Comparison of ENCODE assay signal across 14 cellular contexts in genomic region chr20:49986049-49986448, GRCh38. TPM values are rescaled to one million over a fixed set of nuclear protein-coding genes. Genes with fewer than 3 reads are reported as not detected.
A peak's percentile ranks its signal among the peaks of the same experiment; 100 is the strongest.
DNase-seq lines count a peak whose midpoint lies in the region; ATAC-seq and TF ChIP-seq lines count a peak whose summit lies in the region.
"Had no signal": no experiment of that assay in that cellular context is flagged by ENCODE, and none has a peak within 500 bp of the region (broad histone marks: within the 10 kb centered on the region; RNA-seq: fewer than 3 reads in every experiment).

No MANE protein-coding gene starts in this region.

- peak overlapping the region; percentile 50; the same call in 1 of the 2 replicates for H4K91ac ChIP-seq in IMR-90 (ENCODE audit: insufficient read depth, low read depth, low read length)

- H3K4me3 Mint-ChIP-seq in endothelial cell (ENCODE audit: unreplicated experiment) (peak overlapping the region; percentile 98), neural progenitor cell (peak overlapping the region; percentile 17)
- H3K4me3 Mint-ChIP-seq: activated CD4-positive, alpha-beta T cell treated with anti-CD3 and anti-CD28 coated beads for 36 hours had no signal

- H4K20me1 ChIP-seq in IMR-90 (ENCODE audit: insufficient read depth, low read length) = peaks cover 7% of the 10 kb centered on the region
- H4K20me1 ChIP-seq in neural progenitor cell (ENCODE audit: low read depth) = peaks cover 13% of the 10 kb centered on the region

- H3K18ac ChIP-seq in IMR-90 (ENCODE audit: low read depth, low read length) = no peak overlapping the region

- WGBS in IMR-90 (ENCODE audit: extremely low coverage in 2 of 2, insufficient read length in 1 of 2), 2 experiments = no CpG with 5 or more reads among the region's 4 CpGs

- no peak overlapping the region for H4K5ac ChIP-seq in IMR-90 (ENCODE audit: low read depth, low read length)

- BruUV-seq in IMR-90 (replicated peaks; lab: Mats Ljungman, UMichigan) = no TSS peak

- H3K4me2 ChIP-seq in IMR-90 (ENCODE audit: low read depth, low read length) = peak overlapping the region; percentile 98
- peak overlapping the region; percentile 61 for H3K4me2 ChIP-seq in neural progenitor cell

- CTCF ChIA-PET in AG04449 (lab: Yijun Ruan, JAX) = interaction anchor here (0.6 to 17.8 kb wide), 6 partner anchors 8 to 99 kb away, joined by 3 to 984 read pairs (median 4); no protein-coding TSS in a partner anchor
- CTCF ChIA-PET in IMR-90 (lab: Yijun Ruan, JAX) = interaction anchor here (1.0 kb wide), 1 partner anchor 85 kb away, joined by 5 read pairs; no protein-coding TSS in a partner anchor

- peak overlapping the region; percentile 46 for H2AK9ac ChIP-seq in IMR-90 (replicated peaks; ENCODE audit: low read depth, low read length, poor library complexity)

- no peak for TF ChIP-seq CTCF in AG04449 (IDR thresholded peaks at IDR 0.05; ENCODE audit: insufficient read depth, low read length, missing control alignments)
- TF ChIP-seq CTCF in IMR-90 (conservative IDR thresholded peaks at IDR 0.05; ENCODE audit: low read depth, low read length) = no peak
- no peak for TF ChIP-seq CTCF in endothelial cell (IDR thresholded peaks at IDR 0.05; ENCODE audit: unreplicated experiment)
- TF ChIP-seq CTCF in neural progenitor cell (IDR thresholded peaks at IDR 0.05) = no peak
- TF ChIP-seq CTCF in ascending aorta (IDR thresholded peaks at IDR 0.05) = no peak

- H3K56ac ChIP-seq in IMR-90 (ENCODE audit: extremely low read depth, insufficient read depth, low read length) = no peak overlapping the region

- no peak for TF ChIP-seq RAD21 in IMR-90 (IDR thresholded peaks at IDR 0.05; ENCODE audit: low read length)

- H2BK120ac ChIP-seq in IMR-90 (ENCODE audit: low read depth, low read length) = peak overlapping the region; percentile 11; the same call in 1 of the 2 replicates

- peak overlapping the region; percentile 52; the same call in 1 of the 2 replicates for H2AK5ac ChIP-seq in IMR-90 (ENCODE audit: low read depth, low read length)

- in situ Hi-C loops in IMR-90 (cut with MboI; ENCODE audit: low sequenced_read_pairs) = no loop called here

- peak overlapping the region; percentile 75 for H3K14ac ChIP-seq in IMR-90 (replicated peaks; ENCODE audit: low read depth, low read length)

- H2BK5ac ChIP-seq in IMR-90 (ENCODE audit: low read depth, low read length, poor library complexity, severe bottlenecking) = peak overlapping the region; percentile 19

- H3K4me1 Mint-ChIP-seq in endothelial cell (ENCODE audit: unreplicated experiment) (peaks cover 85% of the 10 kb centered on the region), neural progenitor cell (peaks cover 79% of the 10 kb centered on the region)

- H3K4me3 ChIP-seq in AG04449 (ENCODE audit: low read depth, low read length) (peak overlapping the region; percentile 86), IMR-90 (ENCODE audit: insufficient read depth, low read depth, low read length) (no peak overlapping the region), neural progenitor cell (no peak overlapping the region), ascending aorta (peak overlapping the region in 1 of 2 donors; percentile 80)
- H3K4me3 ChIP-seq: transverse colon had no signal

- H3K27ac ChIP-seq in IMR-90 (ENCODE audit: insufficient read depth, low read length) (peak overlapping the region; percentile 9; the same call in 1 of the 2 replicates), neural progenitor cell (no peak overlapping the region), ascending aorta (no peak overlapping the region)

- no peaks in the 10 kb centered on the region for H3K9me3 ChIP-seq in IMR-90 (ENCODE audit: control insufficient read depth, insufficient read depth, low read length)
- H3K9me3 ChIP-seq in neural progenitor cell (ENCODE audit: low read depth) = no peaks in the 10 kb centered on the region
- no peaks in the 10 kb centered on the region for H3K9me3 ChIP-seq in ascending aorta
- H3K9me3 ChIP-seq: transverse colon had no signal

- H3K27ac Mint-ChIP-seq in endothelial cell (ENCODE audit: unreplicated experiment) = no peak overlapping the region
- H3K27ac Mint-ChIP-seq in neural progenitor cell = no peak overlapping the region
- H3K27ac Mint-ChIP-seq: activated CD4-positive, alpha-beta T cell treated with anti-CD3 and anti-CD28 coated beads for 36 hours had no signal

- H3K79me2 ChIP-seq in neural progenitor cell (ENCODE audit: low read depth) = peaks cover 16% of the 10 kb centered on the region

- H3K9ac ChIP-seq in IMR-90 (ENCODE audit: low read depth, low read length) (0 out of 2 replicates have a peak overlapping the region, but pooled peaks have one; percentile 23), neural progenitor cell (no peak overlapping the region)

- no peaks in the 10 kb centered on the region for H3K27me3 ChIP-seq in IMR-90 (ENCODE audit: control insufficient read depth, insufficient read depth, low read length)
- H3K27me3 ChIP-seq in neural progenitor cell = peaks cover 13% of the 10 kb centered on the region
- H3K27me3 ChIP-seq in ascending aorta = no peaks in the 10 kb centered on the region

- H3K9me1 ChIP-seq in IMR-90 (ENCODE audit: insufficient read depth, low read length) = peaks cover 30% of the 10 kb centered on the region

- no peaks in the 10 kb centered on the region for H3K9me3 Mint-ChIP-seq in endothelial cell (ENCODE audit: unreplicated experiment)
- no peaks in the 10 kb centered on the region for H3K9me3 Mint-ChIP-seq in neural progenitor cell

- POLR2A ChIA-PET in AG04449 (lab: Yijun Ruan, JAX) = interaction anchor here (0.6 kb wide), 1 partner anchor 66 kb away, joined by 3 read pairs; no protein-coding TSS in a partner anchor
- POLR2A ChIA-PET in IMR-90 (lab: Charles Lee; ENCODE audit: unreplicated experiment) = interaction anchor here (0.8 kb wide), 1 partner anchor 22 kb away, joined by 3 read pairs; no protein-coding TSS in a partner anchor

- ATAC-seq in IMR-90 (ENCODE audit: low read depth) (no peak), GM18870 (IDR thresholded peaks at IDR 0.05; ENCODE audit: unreplicated experiment) (no peak), HG02870 (IDR thresholded peaks at IDR 0.05; ENCODE audit: unreplicated experiment) (no peak)
- ATAC-seq: activated CD4-positive, alpha-beta T cell treated with anti-CD3 and anti-CD28 coated beads for 36 hours; left colon had no signal

- peaks cover 48% of the 10 kb centered on the region for H3K4me1 ChIP-seq in IMR-90 (ENCODE audit: control insufficient read depth, insufficient read depth, low read length)
- H3K4me1 ChIP-seq in neural progenitor cell = peaks cover 69% of the 10 kb centered on the region
- peaks cover 25 to 52% of the 10 kb centered on the region in 2 donors for H3K4me1 ChIP-seq in ascending aorta

- H3F3A ChIP-seq in neural progenitor cell (ENCODE audit: low read depth) = peaks cover 61% of the 10 kb centered on the region

- DNase-seq in AG04449 (ENCODE audit: low read depth, low spot score) (no peak), IMR-90 (no peak), endothelial cell (ENCODE audit: low spot score) (no peak), neural progenitor cell (ENCODE audit: low spot score) (no peak), T-helper 2 cell (no peak), ascending aorta (ENCODE audit: low spot score in 2 of 2) (no peak)
- DNase-seq: activated CD4-positive, alpha-beta T cell treated with anti-CD3 and anti-CD28 coated beads for 36 hours; activated T-cell treated with anti-CD3 and anti-CD28 coated beads, Interleukin-2, amount 50 U/mL, for 1 hour; C1 segment of cervical spinal cord; left colon; NCI-H2171 treated with DMSO at 0.1 percent for 48 hours; transverse colon had no signal

- H3K23ac ChIP-seq in IMR-90 (ENCODE audit: low read depth, low read length) = peak overlapping the region; percentile 84

- H3K36me3 ChIP-seq in IMR-90 (ENCODE audit: control insufficient read depth, insufficient read depth, low read length) (peaks cover 15% of the 10 kb centered on the region), neural progenitor cell (no peaks in the 10 kb centered on the region), ascending aorta (peaks cover 0 to 3% of the 10 kb centered on the region in 2 donors)
- H3K36me3 ChIP-seq: transverse colon had no signal

- H2AFZ ChIP-seq in IMR-90 (replicated peaks; ENCODE audit: low read length, poor library complexity) (peak overlapping the region; percentile 53), neural progenitor cell (replicated peaks) (no peak overlapping the region)

- TF ChIP-seq POLR2A in IMR-90 (IDR thresholded peaks at IDR 0.05; ENCODE audit: low read depth, low read length) = peak; percentile 46

- H4K8ac ChIP-seq in IMR-90 (ENCODE audit: low read depth in 2 of 2, low read length in 2 of 2) = peak overlapping the region in 1 of 2 experiments; percentile 50; a peak in 1 of 4 replicates

- H3K36me3 Mint-ChIP-seq in endothelial cell (ENCODE audit: low read depth, unreplicated experiment) (peaks cover 27% of the 10 kb centered on the region), neural progenitor cell (no peaks in the 10 kb centered on the region)

- intact Hi-C loops in IMR-90 (cut with micrococcal nuclease) = no loop called here
- intact Hi-C loops in ascending aorta (cut with DNase I) = no loop called here

- H2BK20ac ChIP-seq in IMR-90 (ENCODE audit: low read depth, low read length) = peak overlapping the region; percentile 21; the same call in 1 of the 2 replicates

- H3K27me3 Mint-ChIP-seq in endothelial cell (ENCODE audit: unreplicated experiment) (peaks cover 7% of the 10 kb centered on the region), neural progenitor cell (ENCODE audit: insufficient read depth, low read depth) (peaks cover 8% of the 10 kb centered on the region)

- dilution Hi-C loops in IMR-90 (cut with HindIII; ENCODE audit: low sequenced_read_pairs, unreplicated experiment) = no loop called here

- peak overlapping the region; percentile 3; the same call in 1 of the 3 replicates for H2BK15ac ChIP-seq in IMR-90 (ENCODE audit: low read depth, low read length)

- peak overlapping the region; percentile 82 for H3K4ac ChIP-seq in IMR-90 (ENCODE audit: low read depth, low read length)

- H3K79me1 ChIP-seq in IMR-90 (ENCODE audit: low read depth in 1 of 2, low read length in 2 of 2) = peaks cover 8 to 64% of the 10 kb centered on the region in 2 experiments; a peak in 3 of 4 replicates

TF ChIP-seq in IMR-90, 13 proteins besides CTCF, POLR2A, EP300 and RAD21 (continues in another document):
- TF ChIP-seq RFX5 (IDR thresholded peaks at IDR 0.05; ENCODE audit: low read depth, low read length) = no peak

RNA-seq across cellular contexts. Expression of gene SNAI1, which starts 3.3 kb away (rescaled TPM):
- total RNA-seq in IMR-90 (2012; rRNA removed) = 0.54 and 0.83 TPM in 2 replicates
- polyA plus RNA-seq in IMR-90 (2012; rRNA removed) = 13.7 and 14.9 TPM in 2 replicates
- polyA plus RNA-seq in IMR-90 (2012; cell fraction: cytosol; rRNA removed) = 10.8 and 34.1 TPM in 2 replicates
- 54.0 and 64.7 TPM in 2 replicates for polyA plus RNA-seq in IMR-90 (2012; cell fraction: nucleus; rRNA removed; ENCODE audit: low replicate concordance)
- total RNA-seq in endothelial cell (ENCODE audit: unreplicated experiment) = 26.4 TPM
- 1.1 and 4.0 TPM in 2 replicates for total RNA-seq in neural progenitor cell (ENCODE audit: low replicate concordance)
- total RNA-seq in ascending aorta = 64.4 TPM

RNA-seq across cellular contexts. Expression of gene RNF114, which starts 49.9 kb away (rescaled TPM):
- 44.6 and 49.7 TPM in 2 replicates for total RNA-seq in IMR-90 (2012; rRNA removed)
- 55.0 and 62.3 TPM in 2 replicates for polyA plus RNA-seq in IMR-90 (2012; rRNA removed)
- 122 and 166 TPM in 2 replicates for polyA plus RNA-seq in IMR-90 (2012; cell fraction: cytosol; rRNA removed)
- polyA plus RNA-seq in IMR-90 (2012; cell fraction: nucleus; rRNA removed; ENCODE audit: low replicate concordance) = 88.0 and 111 TPM in 2 replicates
- total RNA-seq in endothelial cell (ENCODE audit: unreplicated experiment) = 46.8 TPM
- total RNA-seq in neural progenitor cell (ENCODE audit: low replicate concordance) = 41.3 and 105 TPM in 2 replicates
- 77.0 TPM for total RNA-seq in ascending aorta
